Comparison of ENCODE assay signal across 22 cellular contexts in the genomic region with DNA sequence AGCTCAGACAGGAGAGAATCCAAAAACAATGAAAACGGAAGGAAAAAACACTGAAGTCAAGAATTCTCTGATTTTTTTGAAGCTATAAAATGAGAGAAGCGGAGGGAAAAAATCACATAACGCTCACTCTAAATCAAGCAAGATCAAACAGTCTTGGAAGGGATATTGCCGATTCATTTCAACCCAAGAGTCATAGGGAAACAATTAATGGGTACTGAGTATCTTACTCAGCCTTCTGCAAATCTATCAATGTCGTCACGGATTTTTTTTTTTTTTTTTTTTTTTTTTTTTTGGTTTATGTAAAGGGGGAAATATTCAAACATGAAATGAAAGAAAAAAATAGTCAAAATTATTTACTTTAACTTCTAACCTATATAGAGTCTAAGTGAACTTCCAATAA. TPM values are rescaled to one million over a fixed set of nuclear protein-coding genes. Genes with fewer than 3 reads are reported as not detected.
DNase-seq lines count a peak whose midpoint lies in the region; ATAC-seq and TF ChIP-seq lines count a peak whose summit lies in the region.
"Had no signal": no experiment of that assay in that cellular context is flagged by ENCODE, and none has a peak within 500 bp of the region (broad histone marks: within the 10 kb centered on the region; RNA-seq: fewer than 3 reads in every experiment).

No MANE protein-coding gene starts in this region.

- H3K36me3 ChIP-seq in brain microvascular endothelial cell (replicated peaks) (no peaks in the 10 kb centered on the region), psoas muscle (ENCODE audit: insufficient read depth in 1 of 2, low read depth in 1 of 2) (peaks cover 0 to 7% of the 10 kb centered on the region in 2 donors)

- in situ Hi-C loops in brain microvascular endothelial cell (cut with HindIII; ENCODE audit: low pct_ligation_motif_present, low sequenced_read_pairs) = no loop called here

- DNase-seq in GM12865 (ENCODE audit: low read depth) (peak; percentile 67), brain microvascular endothelial cell (no peak), psoas muscle (no peak), foreskin melanocyte (no peak), NOMO-1 treated with dmso at 0.1 percent for 144 hours (lab: John Stamatoyannopoulos, UW; ENCODE audit: unreplicated experiment) (no peak), left lobe of liver (ENCODE audit: low spot score) (no peak)
- DNase-seq in activated naive CD4-positive, alpha-beta T cell treated with anti-CD3 and anti-CD28 coated beads, Interleukin-2, amount 50 U/mL, for 16 hours = no peak
- DNase-seq: activated CD4-positive, alpha-beta T cell treated with anti-CD3 and anti-CD28 coated beads, Interleukin-2, amount 50 U/mL, for 48 hours; activated gamma-delta T cell; activated T-cell treated with anti-CD3 and anti-CD28 coated beads for 4 hours; CD8-positive, alpha-beta memory T cell; GF-D8; kidney glomerular epithelial cell; NCI-H187; NCI-H226; NK-92 treated with Interleukin-12 subunit alpha and Interleukin-12 subunit beta, amount 100 ng/mL, for 24 hours; posterior cingulate gyrus; stimulated activated naive CD4-positive, alpha-beta T cell treated with Interleukin-2 at 50 U/mL for 16 hours; T-helper 17 cell had no signal

- peak overlapping the region; percentile 49 for H3K27ac ChIP-seq in brain microvascular endothelial cell
- H3K27ac ChIP-seq in psoas muscle = peak overlapping the region; percentile 88
- H3K27ac ChIP-seq: epithelial cell of prostate, VCaP had no signal

- TF ChIP-seq CTCF in GM12865 (IDR thresholded peaks at IDR 0.05; ENCODE audit: insufficient read depth, low read depth, low read length, missing control alignments) = no peak
- TF ChIP-seq CTCF in brain microvascular endothelial cell (IDR thresholded peaks at IDR 0.05; ENCODE audit: low read depth, low read length, missing control alignments) = no peak
- no peak for TF ChIP-seq CTCF in psoas muscle (IDR thresholded peaks at IDR 0.05)

- H3K4me1 ChIP-seq in psoas muscle = peaks cover 40% of the 10 kb centered on the region

- whole genome bisulfite sequencing in psoas muscle, 3 donors = 68 to 71% (median 68%) methylated on average over 6 of the region's 6 CpGs

- H3K4me3 ChIP-seq in GM12865 (ENCODE audit: low read depth, low read length) (peak overlapping the region; percentile 94), brain microvascular endothelial cell (ENCODE audit: low read depth, low read length) (no peak overlapping the region), psoas muscle (peak overlapping the region; percentile 26)

- no peaks in the 10 kb centered on the region for H3K27me3 ChIP-seq in brain microvascular endothelial cell (replicated peaks)
- no peaks in the 10 kb centered on the region for H3K27me3 ChIP-seq in psoas muscle (ENCODE audit: insufficient read depth in 3 of 3, low read length in 2 of 3)

- H3K9me3 ChIP-seq in psoas muscle = no peaks in the 10 kb centered on the region

- peak; percentile 55 for ATAC-seq in HG03442 (IDR thresholded peaks at IDR 0.05; ENCODE audit: unreplicated experiment)
- ATAC-seq in psoas muscle = peak in 2 of 4 donors; percentile 24 to 44
- ATAC-seq in left lobe of liver = no peak
- ATAC-seq: T-helper 17 cell had no signal

- intact Hi-C loops in psoas muscle (cut with DNase I) = loop anchor here in 1 of 2 donors (5.0 kb wide), 1 partner anchor 41 kb away; no protein-coding TSS in a partner anchor

RNA-seq across cellular contexts. Expression of a gene that starts 9.5 kb away (rescaled TPM):
- total RNA-seq in psoas muscle (100 to 1,000 TPM; 148 to 530 (median 257) TPM), left lobe of liver (5.1 TPM)
- 10 to 100 TPM in 2 of 3 donors, 1 to 10 TPM in 1; 9.3 to 96.4 (median 32.0) TPM for polyA plus RNA-seq in psoas muscle
- polyA plus RNA-seq: CD8-positive, alpha-beta memory T cell had no signal

Comparison
In these comparisons a context has a peak if more than half of its experiments do, and no peak if none do; other contexts are left out.
1. RNA of a gene that starts 9.5 kb away (total RNA-seq): 148 to 530 TPM in psoas muscle; 5.1 TPM in left lobe of liver (single experiment); every median in the first group is over 10 times any median in the second.